9 cellular contexts compared by ENCODE assay signal in the genomic region with DNA sequence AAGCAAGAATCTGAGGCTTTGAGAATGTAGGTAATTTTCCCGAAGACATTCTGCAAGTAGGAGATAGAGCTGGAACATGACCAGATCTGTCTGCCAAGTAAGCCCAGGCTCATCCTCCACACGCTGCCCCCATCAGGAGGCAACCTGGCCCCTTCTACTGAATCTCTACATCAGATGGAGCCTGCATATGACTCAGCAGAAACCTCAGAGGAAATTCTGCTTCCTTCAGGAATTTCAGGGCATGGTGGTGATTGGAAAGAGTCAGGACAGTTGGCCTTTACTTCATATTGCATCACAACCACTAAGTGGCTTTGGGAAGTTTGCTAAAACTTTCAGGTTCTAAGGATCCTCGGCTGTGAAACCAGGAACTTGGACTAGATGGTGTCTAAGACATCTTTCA.
A peak's percentile ranks its signal among the peaks of the same experiment; 100 is the strongest.
DNase-seq lines count a peak whose midpoint lies in the region; ATAC-seq, FAIRE-seq and TF ChIP-seq lines count a peak whose summit lies in the region.
"Had no signal": no experiment of that assay in that cellular context is flagged by ENCODE, and none has a peak within 500 bp of the region (broad histone marks: within the 10 kb centered on the region; RNA-seq: fewer than 3 reads in every experiment).

No MANE protein-coding gene starts in this region.

- H3K79me2 ChIP-seq in H1 (ENCODE audit: control insufficient read depth in 1 of 2, insufficient read depth in 2 of 2, low read length in 2 of 2) = no peaks in the 10 kb centered on the region

- no peak overlapping the region for H3K4ac ChIP-seq in H1 (replicated peaks; ENCODE audit: insufficient read length, low read depth, low read length)

- peak; percentile 76 for DNase-seq in ELR (ENCODE audit: low read depth)
- peak; percentile 85 for DNase-seq in RPMI7951 (ENCODE audit: low read depth)
- no peak for DNase-seq in H1 (ENCODE audit: low read depth in 1 of 2, low spot score in 2 of 2)
- DNase-seq in renal cortical epithelial cell (ENCODE audit: low read depth) = peak; percentile 90
- DNase-seq in T1000 (lab: John Stamatoyannopoulos, UW) = no peak
- no peak for DNase-seq in KG1 (lab: John Stamatoyannopoulos, UW)
- DNase-seq: KBM-7 had no signal

- H3K14ac ChIP-seq in H1 (ENCODE audit: insufficient read length) = no peak overlapping the region

- TF ChIP-seq POLR2A in H1 (IDR thresholded peaks at IDR 0.05; ENCODE audit: control extremely low read depth in 1 of 2, low read depth in 2 of 2, low read length in 2 of 2) = no peak

- no peak overlapping the region for H4K8ac ChIP-seq in H1 (ENCODE audit: extremely low read depth, insufficient read depth, low read length)

- TF ChIP-seq CTCF in H1 (IDR thresholded peaks at IDR 0.05; ENCODE audit: control extremely low read depth in 1 of 3, insufficient read depth in 1 of 3, low read depth in 1 of 3, low read length in 3 of 3) = no peak

- H3K56ac ChIP-seq in H1 (replicated peaks; ENCODE audit: insufficient read length, low read depth, low read length) = no peak overlapping the region

- POLR2A ChIA-PET in H1 (lab: Charles Lee; ENCODE audit: partially characterized antibody) = no interaction called here

- FAIRE-seq in H1 (lab: Jason Lieb, UNC) = no peak

- H3K4me2 ChIP-seq in H1 (ENCODE audit: insufficient read depth in 1 of 2, low read depth in 2 of 2, low read length in 2 of 2) = no peak overlapping the region

- no peak overlapping the region for H2BK12ac ChIP-seq in H1 (ENCODE audit: low read depth, low read length)

- no peak overlapping the region for H3K9ac ChIP-seq in H1 (replicated peaks in 1 of 4; ENCODE audit: extremely low read depth in 1 of 4, low read depth in 3 of 4, low read length in 3 of 4)

- H3K27ac ChIP-seq in H1 (ENCODE audit: low read depth, low read length) = no peak overlapping the region

- 84% methylated on average over 3 of the region's 3 CpGs; no CpG with 5 or more reads in 1 of the 2 experiments for WGBS in H1 (ENCODE audit: extremely low coverage in 1 of 2, insufficient coverage in 1 of 2, insufficient read length in 1 of 2, insufficient replicate concordance in 2 of 2, low coverage in 1 of 2, low lambda C conversion rate in 2 of 2, missing lambda C conversion rate in 1 of 2), 2 experiments

- no peak overlapping the region; the same call in 1 of the 2 replicates for H2BK20ac ChIP-seq in H1 (ENCODE audit: low read length)

- no peaks in the 10 kb centered on the region for H3K36me3 ChIP-seq in H1 (ENCODE audit: control insufficient read depth in 2 of 4, insufficient read depth in 4 of 4, low read length in 3 of 4)

- no peak for TF ChIP-seq EP300 in H1 (IDR thresholded peaks at IDR 0.05; ENCODE audit: borderline replicate concordance in 1 of 2, low read depth in 2 of 2, low read length in 2 of 2)

- no peaks in the 10 kb centered on the region; a peak in 1 of 7 replicates for H3K27me3 ChIP-seq in H1 (replicated peaks in 1 of 4; ENCODE audit: control insufficient read depth in 3 of 4, extremely low read depth in 1 of 4, insufficient read depth in 3 of 4, low read length in 3 of 4)

- no peak overlapping the region for H3K23ac ChIP-seq in H1 (ENCODE audit: insufficient read length)

- H2BK15ac ChIP-seq in H1 (ENCODE audit: low read length) = no peak overlapping the region

- CTCF ChIA-PET in H1 (lab: Charles Lee; ENCODE audit: partially characterized antibody) = interaction anchor here (1.1 to 1.9 kb wide), 2 partner anchors 9 to 24 kb away, joined by 3 to 6 read pairs; no protein-coding TSS in a partner anchor

- no peak overlapping the region for H2AK5ac ChIP-seq in H1 (ENCODE audit: low read depth, low read length)

- H3K9me3 ChIP-seq in H1 (ENCODE audit: insufficient read depth in 2 of 2, low read depth in 1 of 2, low read length in 1 of 2) = no peaks in the 10 kb centered on the region

- peak overlapping the region; percentile 78 for H2AFZ ChIP-seq in H1 (ENCODE audit: low read length)

- no peak for ATAC-seq in GM18909 (IDR thresholded peaks at IDR 0.05; ENCODE audit: poor library complexity, unreplicated experiment)
- ATAC-seq in HG02981 (IDR thresholded peaks at IDR 0.05; ENCODE audit: unreplicated experiment) = no peak

- H4K20me1 ChIP-seq in H1 (replicated peaks in 1 of 2; ENCODE audit: control insufficient read depth in 1 of 2, insufficient read depth in 2 of 2, low read length in 2 of 2) = no peaks in the 10 kb centered on the region

- H2BK120ac ChIP-seq in H1 (replicated peaks; ENCODE audit: low read depth, low read length) = no peak overlapping the region

- no peak overlapping the region for H4K91ac ChIP-seq in H1 (replicated peaks; ENCODE audit: insufficient read length, low read length)

- H2BK5ac ChIP-seq in H1 (ENCODE audit: low read depth, low read length) = no peak overlapping the region

- no peak overlapping the region for H3K4me3 ChIP-seq in H1 (ENCODE audit: extremely low read depth in 1 of 4, insufficient read depth in 2 of 4, low read depth in 3 of 4, low read length in 4 of 4)

- no peak for TF ChIP-seq RAD21 in H1 (IDR thresholded peaks at IDR 0.05 in 1 of 2, conservative IDR thresholded peaks at IDR 0.05 in 1 of 2; ENCODE audit: low read depth in 2 of 2, low read length in 2 of 2)

- H3K4me1 ChIP-seq in H1 (replicated peaks in 1 of 4; ENCODE audit: control insufficient read depth in 3 of 4, insufficient read depth in 4 of 4, low read length in 3 of 4) = no peaks in the 10 kb centered on the region

- no peak overlapping the region for H3K18ac ChIP-seq in H1 (ENCODE audit: extremely low read depth, low read length)

- H4K5ac ChIP-seq in H1 (ENCODE audit: insufficient read length, low read depth, low read length) = no peak overlapping the region

- no peaks in the 10 kb centered on the region for H3K79me1 ChIP-seq in H1 (ENCODE audit: low read depth, low read length)

- H3K23me2 ChIP-seq in H1 (ENCODE audit: low read depth, low read length) = no peaks in the 10 kb centered on the region

TF ChIP-seq in H1, 55 proteins besides CTCF, POLR2A, EP300 and RAD21:
- TF ChIP-seq MAFK (IDR thresholded peaks at IDR 0.05; ENCODE audit: low read depth, low read length) (peak; percentile 56; the same call in 1 of the 2 replicates), BACH1 (IDR thresholded peaks at IDR 0.05; ENCODE audit: low read length) (peak; percentile 84), KDM1A (IDR thresholded peaks at IDR 0.05; ENCODE audit: borderline replicate concordance, low read length) (no peak)

Comparison
In these comparisons a context has a peak if more than half of its experiments do, and no peak if none do; other contexts are left out.
1. DNase-seq: peak in ELR (single experiment), RPMI7951 (single experiment) and renal cortical epithelial cell (single experiment); none in H1 (0 of 2), T1000 (single experiment) and KG1 (single experiment).